In genomic region chr7:27784399-27785053, GRCh38 we compare ENCODE assay signal across 8 cellular contexts. TPM values are rescaled to one million over a fixed set of nuclear protein-coding genes. Genes with fewer than 3 reads are reported as not detected.
DNase-seq lines count a peak whose midpoint lies in the region; ATAC-seq and TF ChIP-seq lines count a peak whose summit lies in the region.

No MANE protein-coding gene starts in this region.

- peaks cover 31% of the 10 kb centered on the region for H3K4me1 Mint-ChIP-seq in activated CD8-positive, alpha-beta T cell treated with anti-CD3 and anti-CD28 coated beads for 36 hours (ENCODE audit: low read depth)

- ATAC-seq in activated CD8-positive, alpha-beta T cell treated with anti-CD3 and anti-CD28 coated beads for 36 hours: peak; percentile 85
- no peak for ATAC-seq in GM21515 (IDR thresholded peaks at IDR 0.05; ENCODE audit: unreplicated experiment)

- no peak overlapping the region for H3K4me3 Mint-ChIP-seq in activated CD8-positive, alpha-beta T cell treated with anti-CD3 and anti-CD28 coated beads for 36 hours

- H3K27me3 Mint-ChIP-seq in activated CD8-positive, alpha-beta T cell treated with anti-CD3 and anti-CD28 coated beads for 36 hours: no peaks in the 10 kb centered on the region

- CTCF ChIA-PET in activated CD8-positive, alpha-beta T cell treated with anti-CD3 and anti-CD28 coated beads for 36 hours (lab: Charles Lee): interaction anchor here (0.9 to 1.9 kb wide), 10 partner anchors 9 to 178 kb away, joined by 3 to 14 read pairs (median 4); partner anchors contain the start of gene TAX1BP1

- peak; percentile 5 for DNase-seq in stimulated activated CD4-positive, alpha-beta T cell treated with anti-CD3 and anti-CD28 coated beads, Interleukin-2, amount 100 ng/mL, for 4 hours (ENCODE audit: low read depth)
- DNase-seq in stimulated activated CD4-positive, alpha-beta T cell treated with anti-CD3 and anti-CD28 coated beads, Interleukin-12 subunit alpha, Interleukin-12 subunit beta, amount 100 ng/mL, for 4 hours: no peak
- peak; percentile 38 for DNase-seq in MV-4-11 (lab: John Stamatoyannopoulos, UW)
- DNase-seq in activated CD8-positive, alpha-beta T cell treated with anti-CD3 and anti-CD28 coated beads for 36 hours: peak; percentile 29
- DNase-seq in germinal center (ENCODE audit: low spot score): peak; percentile 22
- peak; percentile 0 to 5 for DNase-seq in stimulated activated CD4-positive, alpha-beta T cell treated with anti-CD3 and anti-CD28 coated beads, Interleukin-4, amount 100 ng/mL, for 48 hours (ENCODE audit: low read depth in 2 of 2)
- DNase-seq in NCI-H2196 treated with DMSO at 0.1 percent for 48 hours (lab: John Stamatoyannopoulos, UW; ENCODE audit: unreplicated experiment): no peak

- TF ChIP-seq CTCF in activated CD8-positive, alpha-beta T cell treated with anti-CD3 and anti-CD28 coated beads for 36 hours (IDR thresholded peaks at IDR 0.05): peak; percentile 66

- no peak overlapping the region for H3K27ac Mint-ChIP-seq in activated CD8-positive, alpha-beta T cell treated with anti-CD3 and anti-CD28 coated beads for 36 hours

- H3K36me3 Mint-ChIP-seq in activated CD8-positive, alpha-beta T cell treated with anti-CD3 and anti-CD28 coated beads for 36 hours (ENCODE audit: low read depth): peaks cover 16% of the 10 kb centered on the region

- H3K9me3 Mint-ChIP-seq in activated CD8-positive, alpha-beta T cell treated with anti-CD3 and anti-CD28 coated beads for 36 hours: no peaks in the 10 kb centered on the region

- intact Hi-C loops in activated CD8-positive, alpha-beta T cell treated with anti-CD3 and anti-CD28 coated beads for 36 hours (cut with micrococcal nuclease): loop anchor here (5.0 kb wide), 1 partner anchor 587 kb away; no protein-coding TSS in a partner anchor

- POLR2A ChIA-PET in activated CD8-positive, alpha-beta T cell treated with anti-CD3 and anti-CD28 coated beads for 36 hours (lab: Charles Lee): interaction anchor here (1.0 kb wide), 1 partner anchor 44 kb away, joined by 3 read pairs; no protein-coding TSS in a partner anchor

RNA-seq across cellular contexts. Expression of gene TAX1BP1, which starts 44.6 kb away (rescaled TPM):
- 10 to 100 TPM; 90.5 to 94.6 TPM for total RNA-seq in activated CD8-positive, alpha-beta T cell treated with anti-CD3 and anti-CD28 coated beads for 36 hours

Comparison
In these comparisons a context has a peak if more than half of its experiments do, and no peak if none do; other contexts are left out.
1. DNase-seq: peak in stimulated activated CD4-positive, alpha-beta T cell treated with anti-CD3 and anti-CD28 coated beads, Interleukin-2, amount 100 ng/mL, for 4 hours (single experiment), MV-4-11 (single experiment), activated CD8-positive, alpha-beta T cell treated with anti-CD3 and anti-CD28 coated beads for 36 hours (single experiment), germinal center (single experiment) and stimulated activated CD4-positive, alpha-beta T cell treated with anti-CD3 and anti-CD28 coated beads, Interleukin-4, amount 100 ng/mL, for 48 hours (2 of 2); none in stimulated activated CD4-positive, alpha-beta T cell treated with anti-CD3 and anti-CD28 coated beads, Interleukin-12 subunit alpha, Interleukin-12 subunit beta, amount 100 ng/mL, for 4 hours (single experiment) and NCI-H2196 treated with DMSO at 0.1 percent for 48 hours (single experiment).